In the genomic region with DNA sequence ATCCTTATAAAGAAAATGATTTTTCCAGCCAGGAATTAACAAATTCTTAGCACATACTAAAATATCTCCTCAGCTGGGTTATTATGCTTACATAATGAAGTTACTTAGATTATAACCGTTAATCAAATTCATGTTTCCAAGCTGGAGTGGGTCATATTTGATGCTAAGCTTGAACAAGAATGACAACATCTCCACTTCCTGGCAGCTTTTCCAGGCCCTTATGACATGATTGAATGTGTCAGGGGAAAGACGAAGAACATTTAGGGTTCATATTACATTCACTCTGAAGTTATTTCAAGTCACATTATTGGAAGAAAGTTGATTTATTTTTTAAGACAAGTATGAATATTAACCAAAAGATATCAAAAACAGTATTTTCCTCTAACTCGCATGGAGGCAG, we compare ENCODE assay signal across 23 cellular contexts.
"Had no signal": no experiment of that assay in that cellular context is flagged by ENCODE, and none has a peak within 500 bp of the region (broad histone marks: within the 10 kb centered on the region; RNA-seq: fewer than 3 reads in every experiment).

No MANE protein-coding gene starts in this region.

- H3K9ac ChIP-seq: KMS-11 had no signal

- H3K36me3 ChIP-seq: brain microvascular endothelial cell, SJSA1 had no signal

- H3K4me3 ChIP-seq: SJSA1 had no signal

- DNase-seq: activated CD4-positive, alpha-beta memory T cell treated with anti-CD3 and anti-CD28 coated beads for 36 hours; activated CD4-positive, alpha-beta T cell treated with anti-CD3 and anti-CD28 coated beads, Interleukin-2, amount 10 ng/mL, durations not matched to agents 7 days and 5 days; activated CD4-positive, CD25-positive, alpha-beta regulatory T cell; activated CD8-positive, alpha-beta memory T cell treated with anti-CD3 and anti-CD28 coated beads for 24 hours; activated effector memory CD4-positive, alpha-beta T cell treated with anti-CD3 and anti-CD28 coated beads, Interleukin-2, amount 50 U/mL, for 16 hours; activated naive CD4-positive, alpha-beta T cell treated with Interleukin-2 at 50 U/mL for 16 hours; activated naive CD8-positive, alpha-beta T cell treated with anti-CD3 and anti-CD28 coated beads, Interleukin-2, amount 50 U/mL, for 24 hours; activated T-cell treated with anti-CD3 and anti-CD28 coated beads, Interleukin-2, amount 50 U/mL, for 4 hours; amygdala; brain microvascular endothelial cell; cerebellar nuclear complex; NCI-H1092; NCI-H1930; NCI-H446; NCI-H774; NK-92 treated with Interleukin-12 subunit alpha and Interleukin-12 subunit beta, amount 100 ng/mL, for 24 hours; SHP77; T-helper 17 cell; T-helper 9 cell had no signal

- H3K36me3 Mint-ChIP-seq: activated CD4-positive, alpha-beta memory T cell treated with anti-CD3 and anti-CD28 coated beads for 36 hours had no signal

- H3K27ac ChIP-seq: brain microvascular endothelial cell, KMS-11, SJSA1, VCaP had no signal

- H3K27me3 Mint-ChIP-seq: activated CD4-positive, alpha-beta memory T cell treated with anti-CD3 and anti-CD28 coated beads for 36 hours; activated CD4-positive, alpha-beta T cell treated with anti-CD3 and anti-CD28 coated beads, Interleukin-2, amount 10 ng/mL, durations not matched to agents 7 days and 5 days; T-helper 17 cell had no signal

- H3K27me3 ChIP-seq: brain microvascular endothelial cell, SJSA1 had no signal

- H3K4me1 ChIP-seq: SJSA1 had no signal

- H3K27ac Mint-ChIP-seq: activated CD4-positive, alpha-beta memory T cell treated with anti-CD3 and anti-CD28 coated beads for 36 hours; activated CD4-positive, alpha-beta T cell treated with anti-CD3 and anti-CD28 coated beads, Interleukin-2, amount 10 ng/mL, durations not matched to agents 7 days and 5 days; activated naive CD4-positive, alpha-beta T cell treated with anti-CD3 and anti-CD28 coated beads, Interleukin-2, amount 50 U/mL, for 72 hours; activated naive CD8-positive, alpha-beta T cell treated with anti-CD3 and anti-CD28 coated beads, Interleukin-2, amount 50 U/mL, for 24 hours; T-helper 17 cell had no signal

- H3K4me1 Mint-ChIP-seq: activated CD4-positive, alpha-beta T cell treated with anti-CD3 and anti-CD28 coated beads, Interleukin-2, amount 10 ng/mL, durations not matched to agents 7 days and 5 days; activated naive CD8-positive, alpha-beta T cell treated with anti-CD3 and anti-CD28 coated beads, Interleukin-2, amount 50 U/mL, for 24 hours; T-helper 17 cell had no signal

- H3K4me3 Mint-ChIP-seq: activated CD4-positive, alpha-beta memory T cell treated with anti-CD3 and anti-CD28 coated beads for 36 hours; activated CD4-positive, alpha-beta T cell treated with anti-CD3 and anti-CD28 coated beads, Interleukin-2, amount 10 ng/mL, durations not matched to agents 7 days and 5 days; activated naive CD8-positive, alpha-beta T cell treated with anti-CD3 and anti-CD28 coated beads, Interleukin-2, amount 50 U/mL, for 24 hours; activated T-cell treated with anti-CD3 and anti-CD28 coated beads, Interleukin-2, amount 50 U/mL, for 4 hours; T-helper 17 cell had no signal
